19 cellular contexts compared by ENCODE assay signal in genomic region chr16:23753908-23754593, GRCh38. TPM values are rescaled to one million over a fixed set of nuclear protein-coding genes. Genes with fewer than 3 reads are reported as not detected.
DNase-seq lines count a peak whose midpoint lies in the region; ATAC-seq, FAIRE-seq and TF ChIP-seq lines count a peak whose summit lies in the region.
"Had no signal": no experiment of that assay in that cellular context is flagged by ENCODE, and none has a peak within 500 bp of the region (broad histone marks: within the 10 kb centered on the region; RNA-seq: fewer than 3 reads in every experiment).

No MANE protein-coding gene starts in this region.

- H3K56ac ChIP-seq in H1 (replicated peaks; ENCODE audit: insufficient read length, low read depth, low read length): no peak overlapping the region

- peaks cover 14% of the 10 kb centered on the region; the same call in 1 of the 2 replicates for H3K23me2 ChIP-seq in H1 (ENCODE audit: low read depth, low read length)

- peaks cover 7% of the 10 kb centered on the region for H3K9me3 Mint-ChIP-seq in MCF 10A (ENCODE audit: unreplicated experiment)
- H3K9me3 Mint-ChIP-seq in naive B cell: peaks cover 0 to 4% (median 0%) of the 10 kb centered on the region in 7 donors
- H3K9me3 Mint-ChIP-seq: activated CD4-positive, alpha-beta T cell treated with anti-CD3 and anti-CD28 coated beads, Interleukin-2, amount 10 ng/mL, durations not matched to agents 7 days and 5 days; activated naive CD8-positive, alpha-beta T cell treated with anti-CD3 and anti-CD28 coated beads, Interleukin-2, amount 50 U/mL, for 24 hours had no signal

- H3K36me3 ChIP-seq in breast epithelium: no peaks in the 10 kb centered on the region
- H3K36me3 ChIP-seq in H1 (ENCODE audit: control insufficient read depth in 2 of 4, insufficient read depth in 4 of 4, low read length in 3 of 4): no peaks in the 10 kb centered on the region
- no peaks in the 10 kb centered on the region for H3K36me3 ChIP-seq in tibial nerve
- H3K36me3 ChIP-seq: upper lobe of right lung had no signal

- TF ChIP-seq RAD21 in H1 (IDR thresholded peaks at IDR 0.05 in 1 of 2, conservative IDR thresholded peaks at IDR 0.05 in 1 of 2; ENCODE audit: low read depth in 2 of 2, low read length in 2 of 2): no peak

- H2BK12ac ChIP-seq in H1 (ENCODE audit: low read depth, low read length): peak overlapping the region; percentile 29; the same call in 1 of the 2 replicates

- intact Hi-C loops in breast epithelium (cut with DNase I; ENCODE audit: low total_unique reads) (no loop called here), MCF 10A (cut with micrococcal nuclease) (no loop called here)

- no peaks in the 10 kb centered on the region for H3K79me1 ChIP-seq in H1 (ENCODE audit: low read depth, low read length)

- WGBS in H1 (ENCODE audit: extremely low coverage in 1 of 2, insufficient coverage in 1 of 2, insufficient read length in 1 of 2, insufficient replicate concordance in 2 of 2, low coverage in 1 of 2, low lambda C conversion rate in 2 of 2, missing lambda C conversion rate in 1 of 2), 2 experiments: 72% methylated on average over 13 of the region's 17 CpGs; no CpG with 5 or more reads in 1 of the 2 experiments
- 24 to 28% methylated on average over 17 of the region's 17 CpGs for WGBS in tibial nerve, 2 donors

- no peak for TF ChIP-seq CTCF in breast epithelium (IDR thresholded peaks at IDR 0.05)
- no peak for TF ChIP-seq CTCF in MCF 10A (IDR thresholded peaks at IDR 0.05; ENCODE audit: unreplicated experiment)
- no peak for TF ChIP-seq CTCF in H1 (IDR thresholded peaks at IDR 0.05; ENCODE audit: control extremely low read depth in 1 of 3, insufficient read depth in 1 of 3, low read depth in 1 of 3, low read length in 3 of 3)
- TF ChIP-seq CTCF in tibial nerve (IDR thresholded peaks at IDR 0.05): no peak

- no peak overlapping the region for H2AK5ac ChIP-seq in H1 (ENCODE audit: low read depth, low read length)

- H3K27me3 Mint-ChIP-seq in MCF 10A (ENCODE audit: insufficient read depth, unreplicated experiment) (peaks cover 26% of the 10 kb centered on the region), naive B cell (peaks cover 39 to 73% (median 53%) of the 10 kb centered on the region in 3 donors)

- TF ChIP-seq POLR2A in breast epithelium (IDR thresholded peaks at IDR 0.05): no peak
- no peak for TF ChIP-seq POLR2A in H1 (IDR thresholded peaks at IDR 0.05; ENCODE audit: control extremely low read depth in 1 of 2, low read depth in 2 of 2, low read length in 2 of 2)
- no peak for TF ChIP-seq POLR2A in tibial nerve (IDR thresholded peaks at IDR 0.05)

- no peak overlapping the region for H3K9ac ChIP-seq in H1 (replicated peaks in 1 of 4; ENCODE audit: extremely low read depth in 1 of 4, low read depth in 3 of 4, low read length in 3 of 4)

- H3K4ac ChIP-seq in H1 (replicated peaks; ENCODE audit: insufficient read length, low read depth, low read length): no peak overlapping the region

- H2BK20ac ChIP-seq in H1 (ENCODE audit: low read length): no peak overlapping the region

- no peak overlapping the region for H2BK5ac ChIP-seq in H1 (ENCODE audit: low read depth, low read length)

- H3K4me1 Mint-ChIP-seq in MCF 10A (ENCODE audit: insufficient read depth, unreplicated experiment) (no peaks in the 10 kb centered on the region), naive B cell (peaks cover 4 to 14% (median 5%) of the 10 kb centered on the region in 3 donors)
- H3K4me1 Mint-ChIP-seq: activated CD4-positive, alpha-beta T cell treated with anti-CD3 and anti-CD28 coated beads, Interleukin-2, amount 10 ng/mL, durations not matched to agents 7 days and 5 days; activated naive CD8-positive, alpha-beta T cell treated with anti-CD3 and anti-CD28 coated beads, Interleukin-2, amount 50 U/mL, for 24 hours had no signal

- no peak overlapping the region for H3K27ac ChIP-seq in breast epithelium
- H3K27ac ChIP-seq in H1 (ENCODE audit: low read depth, low read length): no peak overlapping the region
- peak overlapping the region; percentile 34 to 71 (median 60) for H3K27ac ChIP-seq in tibial nerve
- H3K27ac ChIP-seq: upper lobe of right lung had no signal

- H3K23ac ChIP-seq in H1 (ENCODE audit: insufficient read length): no peak overlapping the region

- no peak overlapping the region for H4K91ac ChIP-seq in H1 (replicated peaks; ENCODE audit: insufficient read length, low read length)

- H3K4me3 Mint-ChIP-seq in MCF 10A (ENCODE audit: unreplicated experiment): no peak overlapping the region
- peak overlapping the region in 7 of 8 donors; percentile 17 to 64 (median 51) for H3K4me3 Mint-ChIP-seq in naive B cell
- H3K4me3 Mint-ChIP-seq: activated CD4-positive, alpha-beta T cell treated with anti-CD3 and anti-CD28 coated beads, Interleukin-2, amount 10 ng/mL, durations not matched to agents 7 days and 5 days; activated naive CD8-positive, alpha-beta T cell treated with anti-CD3 and anti-CD28 coated beads, Interleukin-2, amount 50 U/mL, for 24 hours had no signal

- H3K14ac ChIP-seq in H1 (ENCODE audit: insufficient read length): no peak overlapping the region

- H3K79me2 ChIP-seq in H1 (ENCODE audit: control insufficient read depth in 1 of 2, insufficient read depth in 2 of 2, low read length in 2 of 2): no peaks in the 10 kb centered on the region

- H3K36me3 Mint-ChIP-seq in MCF 10A (ENCODE audit: insufficient read depth, unreplicated experiment) (no peaks in the 10 kb centered on the region), naive B cell (peaks cover 0 to 14% of the 10 kb centered on the region in 2 donors)

- 0 out of 2 replicates have a peak overlapping the region, but pooled peaks have one; percentile 37 for H2BK15ac ChIP-seq in H1 (ENCODE audit: low read length)

- H3K27ac Mint-ChIP-seq in MCF 10A (ENCODE audit: low read depth, unreplicated experiment) (no peak overlapping the region), naive B cell (no peak overlapping the region)
- H3K27ac Mint-ChIP-seq: activated CD4-positive, alpha-beta T cell treated with anti-CD3 and anti-CD28 coated beads, Interleukin-2, amount 10 ng/mL, durations not matched to agents 7 days and 5 days; activated naive CD8-positive, alpha-beta T cell treated with anti-CD3 and anti-CD28 coated beads, Interleukin-2, amount 50 U/mL, for 24 hours had no signal

- no peak overlapping the region for H4K5ac ChIP-seq in H1 (ENCODE audit: insufficient read length, low read depth, low read length)

- CTCF ChIA-PET in MCF 10A (lab: Yijun Ruan, JAX): interaction anchor here (2.3 kb wide), 1 partner anchor 282 kb away, joined by 6 read pairs; no protein-coding TSS in a partner anchor
- CTCF ChIA-PET in H1 (lab: Charles Lee; ENCODE audit: partially characterized antibody): interaction anchor here (0.5 to 2.7 kb wide), 3 partner anchors 20 to 256 kb away, joined by 3 to 9 read pairs (median 3); no protein-coding TSS in a partner anchor

- H3K4me1 ChIP-seq in breast epithelium: no peaks in the 10 kb centered on the region
- H3K4me1 ChIP-seq in H1 (replicated peaks in 1 of 4; ENCODE audit: control insufficient read depth in 3 of 4, insufficient read depth in 4 of 4, low read length in 3 of 4): peaks cover 0 to 4% (median 2%) of the 10 kb centered on the region in 4 experiments; a peak in 4 of 7 replicates
- peaks cover 0 to 14% (median 4%) of the 10 kb centered on the region in 4 donors for H3K4me1 ChIP-seq in tibial nerve

- H4K20me1 ChIP-seq in H1 (replicated peaks in 1 of 2; ENCODE audit: control insufficient read depth in 1 of 2, insufficient read depth in 2 of 2, low read length in 2 of 2): no peaks in the 10 kb centered on the region

- ATAC-seq in naive B cell (ENCODE audit: low read depth in 2 of 2) (no peak), GM21529 (IDR thresholded peaks at IDR 0.05; ENCODE audit: unreplicated experiment) (no peak), GM18511 (IDR thresholded peaks at IDR 0.05; ENCODE audit: unreplicated experiment) (no peak)
- ATAC-seq: activated naive CD8-positive, alpha-beta T cell treated with anti-CD3 and anti-CD28 coated beads, Interleukin-2, amount 50 U/mL, for 24 hours; GM12878 had no signal

- H2BK120ac ChIP-seq in H1 (replicated peaks; ENCODE audit: low read depth, low read length): no peak overlapping the region

- no peak for DNase-seq in breast epithelium (ENCODE audit: low spot score in 2 of 2)
- DNase-seq in MCF 10A (ENCODE audit: unreplicated experiment): no peak
- no peak for DNase-seq in H1 (ENCODE audit: low read depth in 1 of 2, low spot score in 2 of 2)
- no peak for DNase-seq in naive B cell
- no peak for DNase-seq in tibial nerve (ENCODE audit: low spot score in 2 of 2)
- DNase-seq in mesenteric fat pad (ENCODE audit: low spot score): no peak
- DNase-seq: 8988T; activated CD4-positive, alpha-beta T cell treated with anti-CD3 and anti-CD28 coated beads, Interleukin-2, amount 10 ng/mL, durations not matched to agents 7 days and 5 days; activated naive CD8-positive, alpha-beta T cell treated with anti-CD3 and anti-CD28 coated beads, Interleukin-2, amount 50 U/mL, for 24 hours; midbrain; NCI-H1930; NCI-H510A treated with DMSO at 0.1 percent for 48 hours; RPMI8226; T-helper 2 cell had no signal

- no peak overlapping the region for H2AFZ ChIP-seq in H1 (ENCODE audit: low read length)

- H4K8ac ChIP-seq in H1 (ENCODE audit: extremely low read depth, insufficient read depth, low read length): no peak overlapping the region

- peaks cover 0 to 13% of the 10 kb centered on the region in 2 donors for H3K9me3 ChIP-seq in breast epithelium
- peaks cover 4 to 5% of the 10 kb centered on the region in 2 experiments; a peak in 1 of 4 replicates for H3K9me3 ChIP-seq in H1 (ENCODE audit: insufficient read depth in 2 of 2, low read depth in 1 of 2, low read length in 1 of 2)
- no peaks in the 10 kb centered on the region for H3K9me3 ChIP-seq in tibial nerve
- H3K9me3 ChIP-seq: upper lobe of right lung had no signal

- peak overlapping the region; percentile 89 for H3K4me2 ChIP-seq in H1 (ENCODE audit: insufficient read depth in 1 of 2, low read depth in 2 of 2, low read length in 2 of 2)

- peaks cover 4 to 33% of the 10 kb centered on the region in 2 donors for H3K27me3 ChIP-seq in breast epithelium
- peaks cover 6 to 24% (median 23%) of the 10 kb centered on the region in 4 experiments; a peak in 6 of 7 replicates for H3K27me3 ChIP-seq in H1 (replicated peaks in 1 of 4; ENCODE audit: control insufficient read depth in 3 of 4, extremely low read depth in 1 of 4, insufficient read depth in 3 of 4, low read length in 3 of 4)
- peaks cover 0 to 16% of the 10 kb centered on the region in 2 donors for H3K27me3 ChIP-seq in tibial nerve

- no peak overlapping the region; the same call in 1 of the 2 replicates for H3K18ac ChIP-seq in H1 (ENCODE audit: extremely low read depth, low read length)

- POLR2A ChIA-PET in MCF 10A (lab: Yijun Ruan, JAX): no interaction called here
- POLR2A ChIA-PET in H1 (lab: Charles Lee; ENCODE audit: partially characterized antibody): no interaction called here

- BruUV-seq in MCF 10A (replicated peaks; lab: Mats Ljungman, UMichigan): no TSS peak

- H3K4me3 ChIP-seq in breast epithelium (peak overlapping the region in 2 of 3 donors; percentile 43 to 64), H1 (ENCODE audit: extremely low read depth in 1 of 4, insufficient read depth in 2 of 4, low read depth in 3 of 4, low read length in 4 of 4) (peak overlapping the region; percentile 58 to 67 (median 66)), tibial nerve (peak overlapping the region; percentile 9 to 44 (median 31))
- H3K4me3 ChIP-seq: GM12878 had no signal

- FAIRE-seq in H1 (lab: Jason Lieb, UNC): peak; percentile 55
- FAIRE-seq: GM12878 had no signal

- no peak for TF ChIP-seq EP300 in H1 (IDR thresholded peaks at IDR 0.05; ENCODE audit: borderline replicate concordance in 1 of 2, low read depth in 2 of 2, low read length in 2 of 2)
- peak in 1 of 2 donors; percentile 9 for TF ChIP-seq EP300 in tibial nerve (IDR thresholded peaks at IDR 0.05)

RNA-seq across cellular contexts. Expression of gene CHP2, which starts 0.8 kb away (rescaled TPM):
- total RNA-seq in breast epithelium (under 1 TPM in 2 of 3 donors, not detected in 1; 0.16 to 0.33 TPM), MCF 10A (2022) (not detected in 2 replicates), tibial nerve (10 to 100 TPM in 2 of 4 donors, 1 to 10 TPM in 2; 1.8 to 15.5 (median 7.5) TPM), mesenteric fat pad (0.22 TPM)
- 1.6 and 1.7 TPM in 2 replicates for total RNA-seq in H1 (2021; fragmentation: NEBNext Ultra II Directional; extraction: Animal tissue kit (Norgen Biotek cat#: 25700))
- polyA plus RNA-seq in H1 (2011; rRNA removed) (1.3 and 2.6 TPM in 2 replicates), naive B cell (ENCODE audit: low read depth in 6 of 6) (not detected)
- polyA plus RNA-seq in H1 (2011; cell fraction: cytosol; rRNA removed): 2.6 TPM
- 2.0 TPM for polyA plus RNA-seq in H1 (2011; cell fraction: nucleus; rRNA removed)
- 2.9 to 4.5 TPM (median 3.9 TPM) in 4 replicates for polyA plus RNA-seq in H1 (2012, experiment 1 of 2)
- 1.1 TPM for polyA plus RNA-seq in H1 (2012, experiment 2 of 2)
- polyA plus RNA-seq in H1 (2013, experiment 1 of 2): 0.99 TPM
- polyA plus RNA-seq in H1 (2013, experiment 2 of 2): 1.1 TPM
- polyA minus RNA-seq in H1 (2011; rRNA and poly(A)+ RNA removed): 2.4 and 2.7 TPM in 2 replicates
- polyA minus RNA-seq in H1 (2011; cell fraction: cytosol; rRNA and poly(A)+ RNA removed): 1.4 TPM
- 1.5 TPM for polyA minus RNA-seq in H1 (2011; cell fraction: nucleus; rRNA and poly(A)+ RNA removed)
- total RNA-seq: activated CD4-positive, alpha-beta T cell treated with anti-CD3 and anti-CD28 coated beads, Interleukin-2, amount 10 ng/mL, durations not matched to agents 7 days and 5 days; Daoy; GM12878; upper lobe of right lung had no signal
- polyA plus RNA-seq: GM12878 had no signal

RNA-seq across cellular contexts. Expression of gene ERN2, which starts 41.0 kb away (rescaled TPM):
- total RNA-seq in breast epithelium (under 1 TPM in 1 of 3 donors, not detected in 2; 0.33 TPM), MCF 10A (2022) (not detected in 2 replicates), tibial nerve (not detected), mesenteric fat pad (1.9 TPM)
- 1.7 and 2.4 TPM in 2 replicates for total RNA-seq in H1 (2021; fragmentation: NEBNext Ultra II Directional; extraction: Animal tissue kit (Norgen Biotek cat#: 25700))
- polyA plus RNA-seq in H1 (2011; rRNA removed) (4.4 and 6.1 TPM in 2 replicates), naive B cell (ENCODE audit: low read depth in 6 of 6) (not detected)
- polyA plus RNA-seq in H1 (2011; cell fraction: cytosol; rRNA removed): 5.1 TPM
- polyA plus RNA-seq in H1 (2011; cell fraction: nucleus; rRNA removed): 11.3 TPM
- 1.6 to 3.0 TPM (median 2.4 TPM) in 4 replicates for polyA plus RNA-seq in H1 (2012, experiment 1 of 2)
- 0.96 TPM for polyA plus RNA-seq in H1 (2012, experiment 2 of 2)
- 1.0 TPM for polyA plus RNA-seq in H1 (2013, experiment 1 of 2)
- 1.5 TPM for polyA plus RNA-seq in H1 (2013, experiment 2 of 2)
- polyA minus RNA-seq in H1 (2011; rRNA and poly(A)+ RNA removed): 5.1 and 5.3 TPM in 2 replicates
- polyA minus RNA-seq in H1 (2011; cell fraction: cytosol; rRNA and poly(A)+ RNA removed): 2.3 TPM
- polyA minus RNA-seq in H1 (2011; cell fraction: nucleus; rRNA and poly(A)+ RNA removed): 16.1 TPM
- total RNA-seq: activated CD4-positive, alpha-beta T cell treated with anti-CD3 and anti-CD28 coated beads, Interleukin-2, amount 10 ng/mL, durations not matched to agents 7 days and 5 days had no signal

Comparison
In these comparisons a context has a peak if more than half of its experiments do, and no peak if none do; other contexts are left out.
1. H3K27ac ChIP-seq: peak in tibial nerve (4 of 4); none in breast epithelium (0 of 2) and H1 (single experiment).
2. Peak in every context shown above with its lines, with median percentiles within 50 percentile points of each other: H3K4me3 ChIP-seq.